ENCODE assay signal across 25 cellular contexts in genomic region chr1:241157435-241157834, GRCh38.
DNase-seq lines count a peak whose midpoint lies in the region; ATAC-seq and TF ChIP-seq lines count a peak whose summit lies in the region.
"Had no signal": no experiment of that assay in that cellular context is flagged by ENCODE, and none has a peak within 500 bp of the region (broad histone marks: within the 10 kb centered on the region; RNA-seq: fewer than 3 reads in every experiment).

No MANE protein-coding gene starts in this region.

- H3K4me3 Mint-ChIP-seq in endothelial cell (ENCODE audit: unreplicated experiment), result no peak overlapping the region
- H3K4me3 Mint-ChIP-seq: CD4-positive, alpha-beta T cell had no signal

- H3K4me1 Mint-ChIP-seq in endothelial cell (ENCODE audit: unreplicated experiment), result no peaks in the 10 kb centered on the region

- peaks cover 2% of the 10 kb centered on the region for H3K27me3 Mint-ChIP-seq in endothelial cell (ENCODE audit: unreplicated experiment)
- H3K27me3 Mint-ChIP-seq: CD4-positive, alpha-beta T cell had no signal

- DNase-seq in DMS53 (lab: John Stamatoyannopoulos, UW) (peak; percentile 48), DMS53 treated with DMSO at 0.1 percent for 48 hours (lab: John Stamatoyannopoulos, UW; ENCODE audit: unreplicated experiment) (no peak), HuH-7 (ENCODE audit: low spot score) (peak; percentile 15), endothelial cell (ENCODE audit: low spot score) (peak; percentile 9), left ventricle myocardium superior (no peak), occipital lobe (lab: John Stamatoyannopoulos, UW) (no peak)
- DNase-seq: ACHN; CD4-positive, alpha-beta T cell; COR-L47; GDM1; HCEC 1CT; Karpas-422; MG63; NCI-H1048; NCI-H1417 treated with DMSO at 0.1 percent for 48 hours; NCI-H1930; NCI-H510A treated with DMSO at 0.1 percent for 48 hours; NCI-H748 treated with DMSO at 0.1 percent for 48 hours; OCI-M1; SW 1271 had no signal

- ATAC-seq in left ventricle myocardium superior, result no peak
- ATAC-seq in GM19351 (IDR thresholded peaks at IDR 0.05; ENCODE audit: unreplicated experiment), result no peak

- no peaks in the 10 kb centered on the region for H3K36me3 Mint-ChIP-seq in endothelial cell (ENCODE audit: low read depth, unreplicated experiment)

- H3K27ac Mint-ChIP-seq in endothelial cell (ENCODE audit: unreplicated experiment), result no peak overlapping the region
- H3K27ac Mint-ChIP-seq: CD4-positive, alpha-beta T cell had no signal

- H3K27ac ChIP-seq in VCaP, result peak overlapping the region; percentile 80
- H3K27ac ChIP-seq: 22Rv1, BLaER1, SJSA1 had no signal

- intact Hi-C loops in left ventricle myocardium superior (cut with micrococcal nuclease), result no loop called here

- TF ChIP-seq CTCF in VCaP (conservative IDR thresholded peaks at IDR 0.05) (0 out of 2 replicates have a peak, but pooled peaks have one; percentile 6), endothelial cell (IDR thresholded peaks at IDR 0.05; ENCODE audit: unreplicated experiment) (no peak)

- no peaks in the 10 kb centered on the region for H3K9me3 Mint-ChIP-seq in endothelial cell (ENCODE audit: unreplicated experiment)

Comparison
In these comparisons a context has a peak if more than half of its experiments do, and no peak if none do; other contexts are left out.
1. DNase-seq: peak in DMS53 (single experiment), HuH-7 (single experiment) and endothelial cell (single experiment); none in DMS53 treated with DMSO at 0.1 percent for 48 hours (single experiment), left ventricle myocardium superior (single experiment) and occipital lobe (single experiment).